21 cellular contexts compared by ENCODE assay signal in genomic region chr13:65508338-65508737, GRCh38.
"Had no signal": no experiment of that assay in that cellular context is flagged by ENCODE, and none has a peak within 500 bp of the region (broad histone marks: within the 10 kb centered on the region; RNA-seq: fewer than 3 reads in every experiment).

No MANE protein-coding gene starts in this region.

- DNase-seq: activated CD4-positive, alpha-beta T cell treated with anti-CD3 and anti-CD28 coated beads, Interleukin-2, amount 10 ng/mL, durations not matched to agents 7 days and 5 days; activated CD4-positive, CD25-positive, alpha-beta regulatory T cell; activated CD8-positive, alpha-beta memory T cell treated with anti-CD3 and anti-CD28 coated beads, Interleukin-2, amount 50 U/mL, for 48 hours; activated CD8-positive, alpha-beta T cell treated with anti-CD3 and anti-CD28 coated beads for 36 hours; activated naive CD4-positive, alpha-beta T cell; activated naive CD8-positive, alpha-beta T cell treated with anti-CD3 and anti-CD28 coated beads, Interleukin-2, amount 50 U/mL, for 24 hours; activated T-cell treated with anti-CD3 and anti-CD28 coated beads, Interleukin-2, amount 50 U/mL, for 1 hour; amniotic stem cell; body of pancreas; central memory CD4-positive, alpha-beta T cell; KG1; NCI-H1105; NCI-H1436 treated with DMSO at 0.1 percent for 48 hours; NCI-H1930; NCI-H446; NCI-H524; NCI-H82; SIG-M5; T-helper 1 cell had no signal

- H3K9me3 ChIP-seq: ascending aorta, body of pancreas had no signal

- ATAC-seq: activated CD8-positive, alpha-beta T cell treated with anti-CD3 and anti-CD28 coated beads for 36 hours; activated naive CD8-positive, alpha-beta T cell treated with anti-CD3 and anti-CD28 coated beads, Interleukin-2, amount 50 U/mL, for 24 hours; body of pancreas had no signal

- H3K4me3 ChIP-seq: ascending aorta, body of pancreas had no signal

- H3K27me3 ChIP-seq: ascending aorta, body of pancreas had no signal

- H3K4me1 ChIP-seq: ascending aorta, body of pancreas had no signal

- H3K36me3 ChIP-seq: ascending aorta had no signal

- H3K27ac ChIP-seq: ascending aorta, body of pancreas, VCaP had no signal
